ENCODE assay signal across 9 cellular contexts in genomic region chr3:23811919-23812318, GRCh38.
DNase-seq lines count a peak whose midpoint lies in the region; ATAC-seq and TF ChIP-seq lines count a peak whose summit lies in the region.
"Had no signal": no experiment of that assay in that cellular context is flagged by ENCODE, and none has a peak within 500 bp of the region (broad histone marks: within the 10 kb centered on the region; RNA-seq: fewer than 3 reads in every experiment).

No MANE protein-coding gene starts in this region.

- no peak overlapping the region for H3K9ac ChIP-seq in iPS-18a (ENCODE audit: low read length)

- H3K9me3 ChIP-seq in iPS-18a (ENCODE audit: control insufficient read depth, low read depth, low read length) = no peaks in the 10 kb centered on the region

- H3K27me3 ChIP-seq in iPS-18a (ENCODE audit: control insufficient read depth, insufficient read depth, low read length) = no peaks in the 10 kb centered on the region
- H3K27me3 ChIP-seq in brain microvascular endothelial cell (replicated peaks) = no peaks in the 10 kb centered on the region

- H3K4me3 ChIP-seq in iPS-18a (ENCODE audit: low read length) = peak overlapping the region; percentile 82
- no peak overlapping the region for H3K4me3 ChIP-seq in brain microvascular endothelial cell (ENCODE audit: low read depth, low read length)

- DNase-seq in posterior cingulate gyrus (no peak), brain microvascular endothelial cell (no peak), DMS 273 treated with DMSO at 0.1 percent for 48 hours (lab: John Stamatoyannopoulos, UW) (no peak)
- DNase-seq in activated CD4-positive, alpha-beta T cell treated with anti-CD3 and anti-CD28 coated beads, Interleukin-2, amount 50 U/mL, for 4 hours = no peak

- H3K27ac ChIP-seq in iPS-18a (ENCODE audit: low read length) (no peak overlapping the region), brain microvascular endothelial cell (no peak overlapping the region)

- TF ChIP-seq CTCF in brain microvascular endothelial cell (IDR thresholded peaks at IDR 0.05; ENCODE audit: low read depth, low read length, missing control alignments) = no peak

- in situ Hi-C loops in brain microvascular endothelial cell (cut with HindIII; ENCODE audit: low pct_ligation_motif_present, low sequenced_read_pairs) = no loop called here

- H3K4me1 ChIP-seq in iPS-18a (ENCODE audit: control insufficient read depth, low read depth, low read length) = peaks cover 40% of the 10 kb centered on the region

- intact Hi-C loops in posterior cingulate gyrus (cut with DNase I) = no loop called here

- peaks cover 25% of the 10 kb centered on the region for H3K36me3 ChIP-seq in iPS-18a (ENCODE audit: control insufficient read depth, low read depth, low read length)
- no peaks in the 10 kb centered on the region for H3K36me3 ChIP-seq in brain microvascular endothelial cell (replicated peaks)

- peak; percentile 46 for ATAC-seq in GM18502 (IDR thresholded peaks at IDR 0.05; ENCODE audit: poor library complexity, unreplicated experiment)
- ATAC-seq in GM21528 (IDR thresholded peaks at IDR 0.05; ENCODE audit: low FRiP score, unreplicated experiment) = peak; percentile 49
- peak; percentile 53 for ATAC-seq in HG03558 (IDR thresholded peaks at IDR 0.05; ENCODE audit: extremely low read depth, unreplicated experiment)
- ATAC-seq: HCT116 had no signal
